ENCODE assay signal across 16 cellular contexts in the genomic region with DNA sequence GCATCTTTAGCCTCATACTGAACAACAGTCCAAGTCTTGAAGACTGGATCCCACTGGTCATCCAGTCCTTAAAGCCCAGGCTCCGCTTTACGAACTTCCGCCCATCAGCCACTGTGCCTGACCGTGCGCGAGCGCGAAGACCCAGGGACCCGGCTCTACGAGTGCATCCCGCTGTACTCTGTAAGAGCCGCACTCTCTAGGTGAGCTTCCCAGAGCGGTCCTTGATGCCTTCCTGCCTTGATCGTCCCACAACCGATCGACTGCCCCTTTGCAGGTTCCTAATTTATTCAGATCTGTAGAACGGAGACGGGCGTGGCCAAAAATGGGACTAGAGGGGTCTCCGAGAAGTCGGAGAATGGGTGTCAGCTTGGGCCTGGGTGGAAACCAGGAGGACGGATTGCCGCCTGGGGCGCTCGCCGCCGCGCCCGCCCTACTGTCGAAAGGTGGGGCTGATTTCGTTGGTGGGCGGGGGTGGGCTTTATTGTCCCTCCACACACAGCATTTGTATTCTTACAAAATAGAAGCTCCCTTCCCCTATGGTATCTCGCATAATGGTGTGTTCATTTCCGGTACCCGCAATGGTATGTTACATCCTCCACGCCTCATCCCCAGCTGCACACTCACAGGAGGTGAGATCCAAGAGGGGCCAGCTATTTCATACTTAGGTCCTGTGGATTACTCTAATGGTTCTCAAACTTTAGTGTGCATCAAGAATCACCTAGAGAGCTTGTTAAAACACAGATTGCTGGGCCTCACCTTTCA. TPM values are rescaled to one million over a fixed set of nuclear protein-coding genes. Genes with fewer than 3 reads are reported as not detected.
DNase-seq lines count a peak whose midpoint lies in the region; ATAC-seq and TF ChIP-seq lines count a peak whose summit lies in the region.
"Had no signal": no experiment of that assay in that cellular context is flagged by ENCODE, and none has a peak within 500 bp of the region (broad histone marks: within the 10 kb centered on the region; RNA-seq: fewer than 3 reads in every experiment).

No MANE protein-coding gene starts in this region.

- no TSS peak for BruUV-seq in mammary epithelial cell (replicated peaks; lab: Mats Ljungman, UMichigan)

- CTCF ChIA-PET in activated CD4-positive, alpha-beta T cell treated with anti-CD3 and anti-CD28 coated beads for 36 hours (lab: Charles Lee): no interaction called here
- CTCF ChIA-PET in CD8-positive, alpha-beta T cell (lab: Charles Lee): no interaction called here
- CTCF ChIA-PET in activated CD8-positive, alpha-beta T cell treated with anti-CD3 and anti-CD28 coated beads, Interleukin-2, amount 10 ng/mL, durations not matched to agents 7 days and 5 days (lab: Charles Lee): interaction anchor here (1.3 to 1.4 kb wide), 2 partner anchors 10 to 11 kb away, joined by 3 to 4 read pairs; no protein-coding TSS in a partner anchor
- CTCF ChIA-PET in mammary epithelial cell (lab: Charles Lee; ENCODE audit: low non-redundant PET): no interaction called here

- POLR2A ChIA-PET in activated CD4-positive, alpha-beta T cell treated with anti-CD3 and anti-CD28 coated beads for 36 hours (lab: Charles Lee): no interaction called here
- POLR2A ChIA-PET in CD8-positive, alpha-beta T cell (lab: Charles Lee): no interaction called here
- POLR2A ChIA-PET in activated CD8-positive, alpha-beta T cell treated with anti-CD3 and anti-CD28 coated beads, Interleukin-2, amount 10 ng/mL, durations not matched to agents 7 days and 5 days (lab: Charles Lee): no interaction called here

- no peak overlapping the region for H3K56ac ChIP-seq in mesendoderm (ENCODE audit: low read length)

- peak; percentile 48 for ATAC-seq in activated CD4-positive, alpha-beta T cell treated with anti-CD3 and anti-CD28 coated beads for 36 hours
- ATAC-seq in CD8-positive, alpha-beta T cell: peak; percentile 42
- ATAC-seq in activated CD8-positive, alpha-beta T cell treated with anti-CD3 and anti-CD28 coated beads, Interleukin-2, amount 10 ng/mL, durations not matched to agents 7 days and 5 days: no peak
- peak; percentile 26 to 75 for ATAC-seq in naive B cell (ENCODE audit: low read depth in 2 of 2)
- ATAC-seq: foreskin keratinocyte, psoas muscle had no signal

- H3K9ac ChIP-seq in mesendoderm (ENCODE audit: low read length) (no peak overlapping the region), mammary epithelial cell (ENCODE audit: insufficient read depth, low read length) (no peak overlapping the region)

- H2BK15ac ChIP-seq in mesendoderm (replicated peaks; ENCODE audit: low read depth): no peak overlapping the region

- H3K79me2 ChIP-seq in mesendoderm (ENCODE audit: control insufficient read depth, insufficient read depth, low read length) (no peaks in the 10 kb centered on the region), mammary epithelial cell (ENCODE audit: insufficient read depth, low read length) (no peaks in the 10 kb centered on the region)

- H4K20me1 ChIP-seq in mammary epithelial cell (ENCODE audit: insufficient read depth, low read length): no peaks in the 10 kb centered on the region

- peak overlapping the region; percentile 39 for H3K4me3 ChIP-seq in CD8-positive, alpha-beta T cell (ENCODE audit: low read depth, low read length)
- H3K4me3 ChIP-seq in mesendoderm (ENCODE audit: low read length): no peak overlapping the region
- no peak overlapping the region for H3K4me3 ChIP-seq in mammary epithelial cell (replicated peaks in 1 of 3; ENCODE audit: insufficient read depth in 1 of 3, low read depth in 2 of 3, low read length in 3 of 3)
- H3K4me3 ChIP-seq: psoas muscle, suprapubic skin had no signal

- TF ChIP-seq CTCF in CD8-positive, alpha-beta T cell (IDR thresholded peaks at IDR 0.05): no peak
- TF ChIP-seq CTCF in mammary epithelial cell (conservative IDR thresholded peaks at IDR 0.05 in 1 of 2, IDR thresholded peaks at IDR 0.05 in 1 of 2; ENCODE audit: extremely low read depth in 1 of 2, insufficient read depth in 1 of 2, low read depth in 1 of 2, low read length in 2 of 2): no peak

- H3K79me1 ChIP-seq in mesendoderm (ENCODE audit: low read length): no peaks in the 10 kb centered on the region

- H2AK5ac ChIP-seq in mesendoderm (ENCODE audit: low read length): no peak overlapping the region

- no peak for DNase-seq in activated CD4-positive, alpha-beta T cell treated with anti-CD3 and anti-CD28 coated beads for 36 hours
- no peak for DNase-seq in activated CD4-positive, alpha-beta T cell treated with anti-CD3 and anti-CD28 coated beads for 1 hour
- DNase-seq in CD8-positive, alpha-beta T cell: peak in 2 of 7 experiments; percentile 11 to 47
- DNase-seq in activated CD8-positive, alpha-beta T cell treated with anti-CD3 and anti-CD28 coated beads, Interleukin-2, amount 10 ng/mL, durations not matched to agents 7 days and 5 days: no peak
- peak; percentile 11 for DNase-seq in naive B cell
- no peak for DNase-seq in mesendoderm
- DNase-seq in mammary epithelial cell: no peak
- DNase-seq in A172 (ENCODE audit: low spot score): no peak
- DNase-seq: central memory CD4-positive, alpha-beta T cell; foreskin keratinocyte; NCI-H1417 treated with DMSO at 0.1 percent for 48 hours; NCI-H2171 treated with DMSO at 0.1 percent for 48 hours; psoas muscle; Right ventricle myocardium superior had no signal

- in situ Hi-C loops in mammary epithelial cell (cut with MboI; ENCODE audit: low sequenced_read_pairs in 2 of 2): no loop called here

- no peak overlapping the region for H2BK120ac ChIP-seq in mesendoderm (ENCODE audit: low read depth, low read length)

- peak overlapping the region; percentile 65 for H3K27ac Mint-ChIP-seq in activated CD4-positive, alpha-beta T cell treated with anti-CD3 and anti-CD28 coated beads for 36 hours
- H3K27ac Mint-ChIP-seq in CD8-positive, alpha-beta T cell: peak overlapping the region; percentile 22
- no peak overlapping the region for H3K27ac Mint-ChIP-seq in activated CD8-positive, alpha-beta T cell treated with anti-CD3 and anti-CD28 coated beads, Interleukin-2, amount 10 ng/mL, durations not matched to agents 7 days and 5 days
- peak overlapping the region in 5 of 6 donors; percentile 36 to 89 (median 73) for H3K27ac Mint-ChIP-seq in naive B cell
- H3K27ac Mint-ChIP-seq: activated naive CD4-positive, alpha-beta T cell treated with anti-CD3 and anti-CD28 coated beads, Interleukin-2, amount 50 U/mL, for 72 hours had no signal

- WGBS in mesendoderm (ENCODE audit: extremely low coverage, insufficient coverage, low lambda C conversion rate): no CpG with 5 or more reads among the region's 36 CpGs
- 68% methylated on average over 22 of the region's 36 CpGs for WGBS in mammary epithelial cell (ENCODE audit: low coverage, missing lambda C conversion rate)

- no peak overlapping the region for H2BK5ac ChIP-seq in mesendoderm (ENCODE audit: low read length)

- no peak overlapping the region for H3K23ac ChIP-seq in mesendoderm (ENCODE audit: low read length)

- peaks cover 23% of the 10 kb centered on the region for H3K4me1 Mint-ChIP-seq in activated CD4-positive, alpha-beta T cell treated with anti-CD3 and anti-CD28 coated beads for 36 hours
- peaks cover 11% of the 10 kb centered on the region for H3K4me1 Mint-ChIP-seq in CD8-positive, alpha-beta T cell (ENCODE audit: low read depth)
- peaks cover 12% of the 10 kb centered on the region for H3K4me1 Mint-ChIP-seq in activated CD8-positive, alpha-beta T cell treated with anti-CD3 and anti-CD28 coated beads, Interleukin-2, amount 10 ng/mL, durations not matched to agents 7 days and 5 days (ENCODE audit: low read depth)
- H3K4me1 Mint-ChIP-seq in naive B cell: peaks cover 15 to 25% (median 19%) of the 10 kb centered on the region in 3 donors

- no peak overlapping the region for H3K27ac ChIP-seq in CD8-positive, alpha-beta T cell (ENCODE audit: low read depth, low read length)
- H3K27ac ChIP-seq in mesendoderm (ENCODE audit: low read depth, low read length) (no peak overlapping the region), mammary epithelial cell (ENCODE audit: insufficient read depth, low read depth, low read length) (no peak overlapping the region)
- H3K27ac ChIP-seq: foreskin keratinocyte, psoas muscle, suprapubic skin had no signal

- no peaks in the 10 kb centered on the region for H3K27me3 ChIP-seq in CD8-positive, alpha-beta T cell (ENCODE audit: insufficient read depth, low read length)
- no peaks in the 10 kb centered on the region for H3K27me3 ChIP-seq in mesendoderm (ENCODE audit: insufficient read depth, low read length, poor library complexity)
- H3K27me3 ChIP-seq in mammary epithelial cell (ENCODE audit: insufficient read depth, low read length): no peaks in the 10 kb centered on the region
- H3K27me3 ChIP-seq: foreskin keratinocyte, suprapubic skin had no signal

- no peaks in the 10 kb centered on the region for H3K9me3 Mint-ChIP-seq in activated CD4-positive, alpha-beta T cell treated with anti-CD3 and anti-CD28 coated beads for 36 hours (ENCODE audit: low read depth)
- no peaks in the 10 kb centered on the region for H3K9me3 Mint-ChIP-seq in CD8-positive, alpha-beta T cell
- no peaks in the 10 kb centered on the region for H3K9me3 Mint-ChIP-seq in activated CD8-positive, alpha-beta T cell treated with anti-CD3 and anti-CD28 coated beads, Interleukin-2, amount 10 ng/mL, durations not matched to agents 7 days and 5 days (ENCODE audit: insufficient read depth)
- H3K9me3 Mint-ChIP-seq in naive B cell: peaks cover 0 to 4% (median 0%) of the 10 kb centered on the region in 7 donors
- H3K9me3 Mint-ChIP-seq: activated naive CD4-positive, alpha-beta T cell treated with anti-CD3 and anti-CD28 coated beads, Interleukin-2, amount 50 U/mL, for 72 hours had no signal

- no peaks in the 10 kb centered on the region for H3K9me3 ChIP-seq in CD8-positive, alpha-beta T cell (ENCODE audit: low read length)
- H3K9me3 ChIP-seq in mammary epithelial cell (replicated peaks; ENCODE audit: insufficient read depth, low read length): no peaks in the 10 kb centered on the region
- H3K9me3 ChIP-seq: psoas muscle, suprapubic skin had no signal

- dilution Hi-C loops in mammary epithelial cell (cut with HindIII; ENCODE audit: low sequenced_read_pairs): no loop called here

- H3K27me3 Mint-ChIP-seq in activated CD4-positive, alpha-beta T cell treated with anti-CD3 and anti-CD28 coated beads for 36 hours: peaks cover 2% of the 10 kb centered on the region
- H3K27me3 Mint-ChIP-seq in CD8-positive, alpha-beta T cell (ENCODE audit: low read depth): peaks cover 8% of the 10 kb centered on the region
- peaks cover 7% of the 10 kb centered on the region for H3K27me3 Mint-ChIP-seq in activated CD8-positive, alpha-beta T cell treated with anti-CD3 and anti-CD28 coated beads, Interleukin-2, amount 10 ng/mL, durations not matched to agents 7 days and 5 days (ENCODE audit: low read depth)
- H3K27me3 Mint-ChIP-seq in naive B cell: peaks cover 0 to 31% (median 0%) of the 10 kb centered on the region in 3 donors

- no peak overlapping the region for H4K8ac ChIP-seq in mesendoderm (ENCODE audit: low read depth, low read length)

- H3K4me2 ChIP-seq in mesendoderm (ENCODE audit: low read length) (no peak overlapping the region), mammary epithelial cell (ENCODE audit: insufficient read depth, low read depth, low read length) (no peak overlapping the region)

- H3K4ac ChIP-seq in mesendoderm (ENCODE audit: low read depth, low read length): no peak overlapping the region

- H2AFZ ChIP-seq in mammary epithelial cell (ENCODE audit: low read depth, low read length): no peak overlapping the region

- no peaks in the 10 kb centered on the region for H3K36me3 Mint-ChIP-seq in activated CD4-positive, alpha-beta T cell treated with anti-CD3 and anti-CD28 coated beads for 36 hours (ENCODE audit: low read depth)
- peaks cover under 1% of the 10 kb centered on the region for H3K36me3 Mint-ChIP-seq in CD8-positive, alpha-beta T cell
- no peaks in the 10 kb centered on the region for H3K36me3 Mint-ChIP-seq in activated CD8-positive, alpha-beta T cell treated with anti-CD3 and anti-CD28 coated beads, Interleukin-2, amount 10 ng/mL, durations not matched to agents 7 days and 5 days (ENCODE audit: low read depth)
- peaks cover 0 to 8% of the 10 kb centered on the region in 2 donors for H3K36me3 Mint-ChIP-seq in naive B cell
- H3K36me3 Mint-ChIP-seq: activated naive CD4-positive, alpha-beta T cell treated with anti-CD3 and anti-CD28 coated beads, Interleukin-2, amount 50 U/mL, for 72 hours had no signal

- peak overlapping the region; percentile 19 for H3K4me3 Mint-ChIP-seq in activated CD4-positive, alpha-beta T cell treated with anti-CD3 and anti-CD28 coated beads for 36 hours
- peak overlapping the region; percentile 63 for H3K4me3 Mint-ChIP-seq in CD8-positive, alpha-beta T cell
- H3K4me3 Mint-ChIP-seq in activated CD8-positive, alpha-beta T cell treated with anti-CD3 and anti-CD28 coated beads, Interleukin-2, amount 10 ng/mL, durations not matched to agents 7 days and 5 days: peak overlapping the region; percentile 25
- H3K4me3 Mint-ChIP-seq in naive B cell: peak overlapping the region; percentile 70 to 90 (median 80)

- no peak overlapping the region for H4K5ac ChIP-seq in mesendoderm (ENCODE audit: low read length)

- intact Hi-C loops in activated CD4-positive, alpha-beta T cell treated with anti-CD3 and anti-CD28 coated beads for 36 hours (cut with DNase I, micrococcal nuclease): no loop called here
- intact Hi-C loops in CD8-positive, alpha-beta T cell (cut with DNase I, micrococcal nuclease): no loop called here
- intact Hi-C loops in mammary epithelial cell (cut with micrococcal nuclease): no loop called here

- peaks cover 4% of the 10 kb centered on the region for H3K4me1 ChIP-seq in CD8-positive, alpha-beta T cell (ENCODE audit: insufficient read depth, low read length)
- no peaks in the 10 kb centered on the region for H3K4me1 ChIP-seq in mesendoderm (ENCODE audit: control insufficient read depth, low read depth, low read length)
- H3K4me1 ChIP-seq in mammary epithelial cell (ENCODE audit: insufficient read depth, low read length): peaks cover 3% of the 10 kb centered on the region
- H3K4me1 ChIP-seq: foreskin keratinocyte had no signal

- H3K36me3 ChIP-seq in CD8-positive, alpha-beta T cell (ENCODE audit: insufficient read depth, low read length): no peaks in the 10 kb centered on the region
- H3K36me3 ChIP-seq in mesendoderm (ENCODE audit: control insufficient read depth, insufficient read depth, low read length): no peaks in the 10 kb centered on the region
- no peaks in the 10 kb centered on the region for H3K36me3 ChIP-seq in mammary epithelial cell (ENCODE audit: insufficient read depth, low read length)
- H3K36me3 ChIP-seq: suprapubic skin had no signal

- H3K18ac ChIP-seq in mesendoderm (ENCODE audit: low read length): no peak overlapping the region

RNA-seq across cellular contexts. Expression of gene FAM156A, which starts 42.3 kb away (rescaled TPM):
- total RNA-seq in activated CD4-positive, alpha-beta T cell treated with anti-CD3 and anti-CD28 coated beads for 36 hours: 10 to 100 TPM; 18.3 to 25.8 TPM
- total RNA-seq in CD8-positive, alpha-beta T cell: 10 to 100 TPM in 1 of 2 experiments, 1 to 10 TPM in 1; 9.7 to 11.4 TPM
- 10 to 100 TPM; 19.3 to 19.7 TPM for total RNA-seq in activated CD8-positive, alpha-beta T cell treated with anti-CD3 and anti-CD28 coated beads, Interleukin-2, amount 10 ng/mL, durations not matched to agents 7 days and 5 days
- 10 to 100 TPM in 1 of 6 donors, 1 to 10 TPM in 5; 2.2 to 11.1 (median 4.7) TPM for polyA plus RNA-seq in naive B cell (ENCODE audit: low read depth in 6 of 6)
- 6.8 TPM for polyA plus RNA-seq in mesendoderm (2013, experiment 1 of 2)
- polyA plus RNA-seq in mesendoderm (2013, experiment 2 of 2): 6.7 TPM
- total RNA-seq in mammary epithelial cell: 10 to 100 TPM; 10.3 to 22.5 TPM
- polyA plus RNA-seq in mammary epithelial cell: 11.9 TPM
- 1.8 TPM for polyA minus RNA-seq in mammary epithelial cell
- total RNA-seq in A172 (2014; rRNA removed; shearing (Covaris generic)): 18.9 and 23.0 TPM in 2 replicates

RNA-seq across cellular contexts. Expression of gene GPR173, which starts 48.0 kb away (rescaled TPM):
- under 1 TPM in 1 of 2 experiments, not detected in 1; 0.14 TPM for total RNA-seq in activated CD4-positive, alpha-beta T cell treated with anti-CD3 and anti-CD28 coated beads for 36 hours
- under 1 TPM; 0.05 to 0.08 TPM for total RNA-seq in CD8-positive, alpha-beta T cell
- not detected for total RNA-seq in activated CD8-positive, alpha-beta T cell treated with anti-CD3 and anti-CD28 coated beads, Interleukin-2, amount 10 ng/mL, durations not matched to agents 7 days and 5 days
- polyA plus RNA-seq in naive B cell (ENCODE audit: low read depth in 6 of 6) (not detected), mammary epithelial cell (0.23 TPM)
- 1.4 TPM for polyA plus RNA-seq in mesendoderm (2013, experiment 1 of 2)
- polyA plus RNA-seq in mesendoderm (2013, experiment 2 of 2): 1.4 TPM
- total RNA-seq in mammary epithelial cell: 1 to 10 TPM in 1 of 2 donors, under 1 TPM in 1; 0.56 to 1.7 TPM
- polyA minus RNA-seq in mammary epithelial cell: 0.10 TPM
- 0.47 and 0.72 TPM in 2 replicates for total RNA-seq in A172 (2014; rRNA removed; shearing (Covaris generic))

Comparison
In these comparisons a context has a peak if more than half of its experiments do, and no peak if none do; other contexts are left out.
1. H3K4me3 Mint-ChIP-seq: peak in every context shown above with its lines; median percentile 80 in naive B cell; 63 in CD8-positive, alpha-beta T cell; 25 in activated CD8-positive, alpha-beta T cell treated with anti-CD3 and anti-CD28 coated beads, Interleukin-2, amount 10 ng/mL, durations not matched to agents 7 days and 5 days; 19 in activated CD4-positive, alpha-beta T cell treated with anti-CD3 and anti-CD28 coated beads for 36 hours.